23 cellular contexts compared by ENCODE assay signal in the genomic region with DNA sequence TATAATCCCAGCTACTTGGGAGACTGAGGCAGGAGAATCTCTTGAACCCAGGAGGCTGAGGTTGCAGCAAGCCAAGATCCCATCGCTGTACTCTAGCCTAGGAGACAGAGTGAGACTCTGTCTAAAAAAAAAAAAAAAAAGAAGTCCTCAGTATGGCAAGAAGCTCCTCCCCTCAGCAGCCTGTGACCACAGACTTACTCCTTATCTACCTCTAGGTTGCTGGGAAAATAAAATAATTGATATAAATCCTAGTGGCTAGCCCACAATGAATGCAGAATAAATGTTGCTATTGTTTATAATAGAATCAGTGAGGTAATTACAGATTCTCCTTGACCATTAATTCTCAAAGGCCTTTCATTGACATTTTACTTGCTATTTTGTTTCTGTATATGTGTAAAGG.
A peak's percentile ranks its signal among the peaks of the same experiment; 100 is the strongest.
DNase-seq lines count a peak whose midpoint lies in the region; ATAC-seq and TF ChIP-seq lines count a peak whose summit lies in the region.
"Had no signal": no experiment of that assay in that cellular context is flagged by ENCODE, and none has a peak within 500 bp of the region (broad histone marks: within the 10 kb centered on the region; RNA-seq: fewer than 3 reads in every experiment).

No MANE protein-coding gene starts in this region.

- H3K4me3 ChIP-seq in HCT116 (replicated peaks in 1 of 2; ENCODE audit: low read depth in 1 of 2, low read length in 2 of 2) (no peak overlapping the region), gastroesophageal sphincter (no peak overlapping the region)
- H3K4me3 ChIP-seq: GM12878, GM23248 had no signal

- in situ Hi-C loops in SK-MEL-5 (cut with HindIII; ENCODE audit: low pct_unique_long_range_greater_than_20kb, low sequenced_read_pairs), result no loop called here

- POLR2A ChIA-PET in HCT116 (lab: Charles Lee), result interaction anchor here (1.0 kb wide), 1 partner anchor 11 kb away, joined by 3 read pairs; no protein-coding TSS in a partner anchor

- BruUV-seq in HCT116 (replicated peaks; lab: Mats Ljungman, UMichigan), result no TSS peak

- no peak overlapping the region for H3K27ac Mint-ChIP-seq in progenitor cell of endocrine pancreas
- H3K27ac Mint-ChIP-seq: H9 had no signal

- H3K36me3 ChIP-seq in HCT116 (ENCODE audit: control insufficient read depth in 1 of 2, insufficient read depth in 2 of 2, low read length in 2 of 2) (no peaks in the 10 kb centered on the region), gastroesophageal sphincter (no peaks in the 10 kb centered on the region)

- CTCF ChIA-PET in HCT116 (lab: Charles Lee), result no interaction called here

- no peaks in the 10 kb centered on the region for H3K9me2 ChIP-seq in HCT116 (ENCODE audit: insufficient read depth)

- TF ChIP-seq POLR2A in HCT116 (IDR thresholded peaks at IDR 0.05; ENCODE audit: borderline replicate concordance, extremely low read depth, insufficient read depth, insufficient read length) (no peak), gastroesophageal sphincter (IDR thresholded peaks at IDR 0.05) (no peak)

- no peaks in the 10 kb centered on the region for H3K27me3 ChIP-seq in HCT116 (ENCODE audit: insufficient read depth, low read length)
- no peaks in the 10 kb centered on the region for H3K27me3 ChIP-seq in gastroesophageal sphincter

- TF ChIP-seq RAD21 in HCT116 (IDR thresholded peaks at IDR 0.05; ENCODE audit: low read depth), result no peak

- H3K4me1 ChIP-seq in HCT116 (ENCODE audit: control insufficient read depth in 1 of 2, insufficient read depth in 2 of 2, low read length in 2 of 2) (peaks cover 52 to 71% of the 10 kb centered on the region in 2 experiments), gastroesophageal sphincter (peaks cover 0 to 15% (median 0%) of the 10 kb centered on the region in 3 donors)

- H3K9ac ChIP-seq in HCT116 (ENCODE audit: low read length), result no peak overlapping the region
- H3K9ac ChIP-seq: GM23248 had no signal

- H2AFZ ChIP-seq in HCT116 (ENCODE audit: low read depth, low read length, poor library complexity, severe bottlenecking), result no peak overlapping the region
- H2AFZ ChIP-seq: GM23248 had no signal

- H3K27ac ChIP-seq in HCT116 (ENCODE audit: low read depth, low read length) (peak overlapping the region; percentile 9; the same call in 1 of the 2 replicates), gastroesophageal sphincter (no peak overlapping the region)
- H3K27ac ChIP-seq: C4-2B, GM23248, RWPE1 had no signal

- H3K4me2 ChIP-seq in HCT116 (ENCODE audit: low read length), result no peak overlapping the region

- 88 to 100% methylated on average over 1 of the region's 1 CpG for WGBS in gastroesophageal sphincter (ENCODE audit: low coverage in 1 of 2), 2 donors

- DNase-seq in A172 (ENCODE audit: low spot score) (peak; percentile 7), HCT116 (ENCODE audit: low read depth, low spot score) (no peak), SK-MEL-5 (ENCODE audit: low read depth, low spot score) (peak; percentile 3), astrocyte of the hippocampus (ENCODE audit: low read depth, low spot score) (peak; percentile 48), progenitor cell of endocrine pancreas (ENCODE audit: low spot score, unreplicated experiment) (no peak), RPMI8226 (no peak)
- DNase-seq: DMS53, GM23248, H9, KG1, NCI-H1092 treated with DMSO at 0.1 percent for 48 hours, NCI-H1694 treated with DMSO at 0.1 percent for 48 hours, NCI-H2081 treated with DMSO at 0.1 percent for 48 hours, NCI-H2171 treated with DMSO at 0.1 percent for 48 hours, NCI-H524 treated with DMSO at 0.1 percent for 48 hours, NCI-H82, SHP77 treated with DMSO at 0.1 percent for 48 hours had no signal

- no peak for ATAC-seq in HCT116
- no peak for ATAC-seq in HG02588 (IDR thresholded peaks at IDR 0.05; ENCODE audit: unreplicated experiment)
- no peak for ATAC-seq in gastroesophageal sphincter
- ATAC-seq: GM12878, SK-N-SH treated with all-trans-retinoic acid at 6 μM for 48 hours had no signal

- no peak overlapping the region for H3K4me3 Mint-ChIP-seq in progenitor cell of endocrine pancreas (ENCODE audit: low read depth)
- H3K4me3 Mint-ChIP-seq: H9 had no signal

- no peaks in the 10 kb centered on the region for H3K9me3 ChIP-seq in HCT116 (ENCODE audit: control insufficient read depth in 1 of 2, insufficient read depth in 1 of 2, low read depth in 1 of 2, low read length in 2 of 2)
- no peaks in the 10 kb centered on the region for H3K9me3 ChIP-seq in gastroesophageal sphincter

- no peak for TF ChIP-seq EP300 in gastroesophageal sphincter (IDR thresholded peaks at IDR 0.05)

- intact Hi-C loops in HCT116 (cut with micrococcal nuclease), result no loop called here

- no peaks in the 10 kb centered on the region for H3K27me3 Mint-ChIP-seq in progenitor cell of endocrine pancreas

- no peaks in the 10 kb centered on the region for H3K9me3 Mint-ChIP-seq in progenitor cell of endocrine pancreas (ENCODE audit: low read depth)
- H3K9me3 Mint-ChIP-seq: H9 had no signal

- RAD21 ChIA-PET in HCT116 (lab: Charles Lee; ENCODE audit: low non-redundant PET in 1 of 2, low total read pairs in 2 of 2, uncharacterized antibody in 2 of 2, unreplicated experiment in 2 of 2), result no interaction called here

- peaks cover 33% of the 10 kb centered on the region for H3K4me1 Mint-ChIP-seq in progenitor cell of endocrine pancreas (ENCODE audit: low read depth)

- H4K20me1 ChIP-seq in HCT116 (ENCODE audit: insufficient read depth), result no peaks in the 10 kb centered on the region

- H3K36me3 Mint-ChIP-seq in progenitor cell of endocrine pancreas (ENCODE audit: insufficient read depth), result no peaks in the 10 kb centered on the region

- TF ChIP-seq CTCF in HCT116 (IDR thresholded peaks at IDR 0.05 in 2 of 3, conservative IDR thresholded peaks at IDR 0.05 in 1 of 3; ENCODE audit: borderline replicate concordance in 1 of 3, insufficient read depth in 1 of 3, low read depth in 2 of 3, low read length in 2 of 3), result no peak
- no peak for TF ChIP-seq CTCF in progenitor cell of endocrine pancreas (IDR thresholded peaks at IDR 0.05; ENCODE audit: unreplicated experiment)
- no peak for TF ChIP-seq CTCF in gastroesophageal sphincter (IDR thresholded peaks at IDR 0.05)

- no peaks in the 10 kb centered on the region for H3K79me2 ChIP-seq in HCT116 (ENCODE audit: insufficient read depth, low read length)

TF ChIP-seq in HCT116, 20 proteins besides CTCF, POLR2A, EP300 and RAD21:
- TF ChIP-seq FOSL1 (IDR thresholded peaks at IDR 0.05; ENCODE audit: low read depth), result no peak
- no peak for TF ChIP-seq SIN3A (IDR thresholded peaks at IDR 0.05; ENCODE audit: low read depth)
- 0 out of 2 replicates have a peak, but pooled peaks have one; percentile 2 for TF ChIP-seq JUND (IDR thresholded peaks at IDR 0.05)

Comparison
In these comparisons a context has a peak if more than half of its experiments do, and no peak if none do; other contexts are left out.
1. DNase-seq: peak in A172 (single experiment), SK-MEL-5 (single experiment) and astrocyte of the hippocampus (single experiment); none in HCT116 (single experiment), progenitor cell of endocrine pancreas (single experiment) and RPMI8226 (single experiment).